Comparison of ENCODE assay signal across 11 cellular contexts in genomic region chr7:31875424-31875823, GRCh38.
DNase-seq lines count a peak whose midpoint lies in the region; ATAC-seq lines count a peak whose summit lies in the region.
"Had no signal": no experiment of that assay in that cellular context is flagged by ENCODE, and none has a peak within 500 bp of the region (broad histone marks: within the 10 kb centered on the region; RNA-seq: fewer than 3 reads in every experiment).

No MANE protein-coding gene starts in this region.

- ATAC-seq in GM21723 (IDR thresholded peaks at IDR 0.05; ENCODE audit: unreplicated experiment) (no peak), HG03025 (IDR thresholded peaks at IDR 0.05; ENCODE audit: low FRiP score, unreplicated experiment) (no peak)
- ATAC-seq: stimulated activated naive B cell treated with anti-CD40 and anti-IgM and Interleukin-4, amounts not matched to agents 10 μg/mL and 1 μg/mL and 100 μg/mL, for 72 hours had no signal

- peaks cover 2% of the 10 kb centered on the region for H3K9me3 Mint-ChIP-seq in activated CD4-positive, alpha-beta memory T cell treated with anti-CD3 and anti-CD28 coated beads, Interleukin-2, amount 10 ng/mL, durations not matched to agents 7 days and 5 days

- no peak overlapping the region for H3K4me3 Mint-ChIP-seq in activated CD4-positive, alpha-beta memory T cell treated with anti-CD3 and anti-CD28 coated beads, Interleukin-2, amount 10 ng/mL, durations not matched to agents 7 days and 5 days
- H3K4me3 Mint-ChIP-seq: stimulated activated naive B cell treated with anti-CD40 and anti-IgM and Interleukin-4, amounts not matched to agents 10 μg/mL and 1 μg/mL and 100 μg/mL, for 72 hours had no signal

- DNase-seq in DMS53 (lab: John Stamatoyannopoulos, UW) (peak; percentile 91), M059J (ENCODE audit: low read depth) (peak; percentile 89), dermis blood vessel endothelial cell (peak; percentile 73), lung microvascular endothelial cell (ENCODE audit: low read depth in 2 of 2) (peak; percentile 75 to 80), HUDEP-2 (lab: John Stamatoyannopoulos, UW; ENCODE audit: unreplicated experiment in 76 of 76) (no peak)
- DNase-seq in activated CD4-positive, alpha-beta memory T cell treated with anti-CD3 and anti-CD28 coated beads, Interleukin-2, amount 10 ng/mL, durations not matched to agents 7 days and 5 days: no peak
- DNase-seq: activated CD4-positive, alpha-beta T cell treated with anti-CD3 and anti-CD28 coated beads for 1 hour; NCI-H1048; stimulated activated naive B cell treated with anti-CD40 and anti-IgM and Interleukin-4, amounts not matched to agents 10 μg/mL and 1 μg/mL and 100 μg/mL, for 72 hours had no signal

- no peaks in the 10 kb centered on the region for H3K36me3 Mint-ChIP-seq in activated CD4-positive, alpha-beta memory T cell treated with anti-CD3 and anti-CD28 coated beads, Interleukin-2, amount 10 ng/mL, durations not matched to agents 7 days and 5 days (ENCODE audit: low read depth)
- H3K36me3 Mint-ChIP-seq: stimulated activated naive B cell treated with anti-CD40 and anti-IgM and Interleukin-4, amounts not matched to agents 10 μg/mL and 1 μg/mL and 100 μg/mL, for 72 hours had no signal

- H3K27ac Mint-ChIP-seq in activated CD4-positive, alpha-beta memory T cell treated with anti-CD3 and anti-CD28 coated beads, Interleukin-2, amount 10 ng/mL, durations not matched to agents 7 days and 5 days: no peak overlapping the region
- H3K27ac Mint-ChIP-seq: stimulated activated naive B cell treated with anti-CD40 and anti-IgM and Interleukin-4, amounts not matched to agents 10 μg/mL and 1 μg/mL and 100 μg/mL, for 72 hours had no signal

- CTCF ChIA-PET in activated CD4-positive, alpha-beta memory T cell treated with anti-CD3 and anti-CD28 coated beads, Interleukin-2, amount 10 ng/mL, durations not matched to agents 7 days and 5 days (lab: Charles Lee): no interaction called here

- no peaks in the 10 kb centered on the region for H3K4me1 Mint-ChIP-seq in activated CD4-positive, alpha-beta memory T cell treated with anti-CD3 and anti-CD28 coated beads, Interleukin-2, amount 10 ng/mL, durations not matched to agents 7 days and 5 days
- H3K4me1 Mint-ChIP-seq: stimulated activated naive B cell treated with anti-CD40 and anti-IgM and Interleukin-4, amounts not matched to agents 10 μg/mL and 1 μg/mL and 100 μg/mL, for 72 hours had no signal

- POLR2A ChIA-PET in activated CD4-positive, alpha-beta memory T cell treated with anti-CD3 and anti-CD28 coated beads, Interleukin-2, amount 10 ng/mL, durations not matched to agents 7 days and 5 days (lab: Charles Lee): no interaction called here

- H3K27me3 Mint-ChIP-seq in activated CD4-positive, alpha-beta memory T cell treated with anti-CD3 and anti-CD28 coated beads, Interleukin-2, amount 10 ng/mL, durations not matched to agents 7 days and 5 days: no peaks in the 10 kb centered on the region
- H3K27me3 Mint-ChIP-seq: stimulated activated naive B cell treated with anti-CD40 and anti-IgM and Interleukin-4, amounts not matched to agents 10 μg/mL and 1 μg/mL and 100 μg/mL, for 72 hours had no signal

Comparison
In these comparisons a context has a peak if more than half of its experiments do, and no peak if none do; other contexts are left out.
1. DNase-seq: peak in DMS53 (single experiment), M059J (single experiment), dermis blood vessel endothelial cell (single experiment) and lung microvascular endothelial cell (2 of 2); none in activated CD4-positive, alpha-beta memory T cell treated with anti-CD3 and anti-CD28 coated beads, Interleukin-2, amount 10 ng/mL, durations not matched to agents 7 days and 5 days (single experiment) and HUDEP-2 (0 of 76).